In genomic region chr13:73138967-73139491, GRCh38 we compare ENCODE assay signal across 17 cellular contexts.
DNase-seq lines count a peak whose midpoint lies in the region; TF ChIP-seq lines count a peak whose summit lies in the region.
"Had no signal": no experiment of that assay in that cellular context is flagged by ENCODE, and none has a peak within 500 bp of the region (broad histone marks: within the 10 kb centered on the region; RNA-seq: fewer than 3 reads in every experiment).

No MANE protein-coding gene starts in this region.

- H3T11ph ChIP-seq in H9 (ENCODE audit: low read length): peak overlapping the region; percentile 36

- no peak overlapping the region for H2BK120ac ChIP-seq in H9 (ENCODE audit: low read depth, low read length, poor library complexity, severe bottlenecking)

- H3K4me1 ChIP-seq in H9 (ENCODE audit: insufficient read depth, low read length) (peaks cover 5% of the 10 kb centered on the region; the same call in 1 of the 2 replicates), fibroblast of lung (ENCODE audit: control insufficient read depth, extremely low read depth, insufficient read depth, low read length) (no peaks in the 10 kb centered on the region)
- H3K4me1 ChIP-seq in CD8-positive, alpha-beta memory T cell (ENCODE audit: insufficient read depth, low read length): no peaks in the 10 kb centered on the region
- H3K4me1 ChIP-seq: BE2C had no signal

- H4K20me1 ChIP-seq in H9 (ENCODE audit: control insufficient read depth, insufficient read depth, insufficient read length) (no peaks in the 10 kb centered on the region), fibroblast of lung (ENCODE audit: control insufficient read depth, extremely low read depth, insufficient read depth, low read length) (no peaks in the 10 kb centered on the region)

- peak overlapping the region in 1 of 3 experiments; percentile 53; a peak in 2 of 7 replicates for H3K27ac Mint-ChIP-seq in H9
- peak overlapping the region; percentile 98 for H3K27ac Mint-ChIP-seq in progenitor cell of endocrine pancreas
- no peak overlapping the region for H3K27ac Mint-ChIP-seq in CD8-positive, alpha-beta memory T cell
- H3K27ac Mint-ChIP-seq: dendritic cell treated with granulocyte-macrophage colony-stimulating factor and Interleukin-4, amounts not matched to agents 40 ng/mL and 50 ng/mL, for 4 days; neural progenitor cell had no signal

- H3K18ac ChIP-seq in H9 (ENCODE audit: insufficient read length, low read depth, low read length): no peak overlapping the region

- H3K79me2 ChIP-seq in H9 (ENCODE audit: insufficient read depth, low read length): no peaks in the 10 kb centered on the region
- H3K79me2 ChIP-seq in fibroblast of lung (ENCODE audit: control insufficient read depth, insufficient read depth, low read length): no peaks in the 10 kb centered on the region

- no peak overlapping the region for H2BK12ac ChIP-seq in H9 (ENCODE audit: insufficient read length, low read depth, low read length)

- no peak overlapping the region for H3K56ac ChIP-seq in H9 (ENCODE audit: insufficient read length, low read depth, low read length)

- no peak overlapping the region for H4K5ac ChIP-seq in H9 (ENCODE audit: insufficient read length, low read depth, low read length)

- H2BK20ac ChIP-seq in H9 (ENCODE audit: low read depth, low read length, poor library complexity, severe bottlenecking): no peak overlapping the region

- H3K14ac ChIP-seq in H9 (ENCODE audit: insufficient read depth, low read length): no peak overlapping the region

- H2BK5ac ChIP-seq in H9 (ENCODE audit: insufficient read length, low read length): no peak overlapping the region

- no peaks in the 10 kb centered on the region for H3K27me3 ChIP-seq in H9 (ENCODE audit: insufficient read depth, low read length)
- no peaks in the 10 kb centered on the region for H3K27me3 ChIP-seq in fibroblast of lung (ENCODE audit: control insufficient read depth, insufficient read depth, low read length)
- H3K27me3 ChIP-seq in CD8-positive, alpha-beta memory T cell (ENCODE audit: insufficient read depth, low read length, poor library complexity, severe bottlenecking): no peaks in the 10 kb centered on the region
- H3K27me3 ChIP-seq: BE2C, neural progenitor cell, Peyer's patch had no signal

- H4K8ac ChIP-seq in H9 (replicated peaks; ENCODE audit: insufficient read length, low read depth, low read length): no peak overlapping the region

- H3K4ac ChIP-seq in H9 (ENCODE audit: low read depth, low read length): no peak overlapping the region

- H2AFZ ChIP-seq in H9 (ENCODE audit: low read length): no peak overlapping the region
- no peak overlapping the region for H2AFZ ChIP-seq in fibroblast of lung (ENCODE audit: low read length)
- H2AFZ ChIP-seq: neural progenitor cell had no signal

- H3K4me2 ChIP-seq in H9 (ENCODE audit: insufficient read depth, insufficient read length, low read length) (no peak overlapping the region), fibroblast of lung (ENCODE audit: extremely low read depth, insufficient read depth, low read length) (peak overlapping the region; percentile 51)
- H3K4me2 ChIP-seq: neural progenitor cell had no signal

- H3K4me3 Mint-ChIP-seq in H9: no peak overlapping the region
- peak overlapping the region; percentile 29 for H3K4me3 Mint-ChIP-seq in progenitor cell of endocrine pancreas (ENCODE audit: low read depth)
- H3K4me3 Mint-ChIP-seq in CD8-positive, alpha-beta memory T cell: no peak overlapping the region
- H3K4me3 Mint-ChIP-seq: dendritic cell treated with granulocyte-macrophage colony-stimulating factor and Interleukin-4, amounts not matched to agents 40 ng/mL and 50 ng/mL, for 4 days; neural progenitor cell had no signal

- H2AK5ac ChIP-seq in H9 (ENCODE audit: insufficient read length, low read length): no peak overlapping the region

- no peak overlapping the region for H4K91ac ChIP-seq in H9 (ENCODE audit: insufficient read length, low read depth, low read length)

- H3K9me3 ChIP-seq in H9 (ENCODE audit: control insufficient read depth, low read depth, low read length) (no peaks in the 10 kb centered on the region), fibroblast of lung (ENCODE audit: control insufficient read depth, insufficient read depth, low read depth, low read length) (no peaks in the 10 kb centered on the region)
- no peaks in the 10 kb centered on the region for H3K9me3 ChIP-seq in CD8-positive, alpha-beta memory T cell (ENCODE audit: low read length)
- H3K9me3 ChIP-seq: BE2C, Peyer's patch had no signal

- no peaks in the 10 kb centered on the region for H3K27me3 Mint-ChIP-seq in H9 (ENCODE audit: low read depth)
- no peaks in the 10 kb centered on the region for H3K27me3 Mint-ChIP-seq in progenitor cell of endocrine pancreas
- H3K27me3 Mint-ChIP-seq in CD8-positive, alpha-beta memory T cell: peaks cover 5 to 15% of the 10 kb centered on the region in 2 donors
- H3K27me3 Mint-ChIP-seq: dendritic cell treated with granulocyte-macrophage colony-stimulating factor and Interleukin-4, amounts not matched to agents 40 ng/mL and 50 ng/mL, for 4 days had no signal

- no peak for DNase-seq in H9
- peak; percentile 52 for DNase-seq in NCI-H187 treated with DMSO at 0.1 percent for 48 hours (lab: John Stamatoyannopoulos, UW)
- peak in 1 of 2 donors; percentile 21 for DNase-seq in fibroblast of lung (ENCODE audit: low read depth in 2 of 2)
- DNase-seq in progenitor cell of endocrine pancreas (ENCODE audit: low spot score, unreplicated experiment): no peak
- no peak for DNase-seq in mesenteric fat pad (ENCODE audit: low spot score)
- DNase-seq in NCI-H526 (lab: John Stamatoyannopoulos, UW): no peak
- no peak for DNase-seq in CD8-positive, alpha-beta memory T cell
- DNase-seq: activated effector memory CD4-positive, alpha-beta T cell treated with Interleukin-2 at 50 U/mL for 16 hours; anterior cingulate cortex; BE2C; DND-41; left ventricle myocardium superior; Peyer's patch; stimulated activated CD4-positive, alpha-beta T cell treated with anti-CD3 and anti-CD28 coated beads, Interleukin-4, amount 100 ng/mL, for 24 hours had no signal

- H3K4me3 ChIP-seq in fibroblast of lung (replicated peaks in 1 of 4; ENCODE audit: control extremely low read depth in 1 of 4, insufficient read depth in 1 of 4, low read depth in 3 of 4, low read length in 4 of 4): no peak overlapping the region
- no peak overlapping the region for H3K4me3 ChIP-seq in CD8-positive, alpha-beta memory T cell (ENCODE audit: low read length)
- H3K4me3 ChIP-seq: neural progenitor cell, Peyer's patch had no signal

- H3K36me3 Mint-ChIP-seq in H9 (ENCODE audit: insufficient read depth in 1 of 3, low read depth in 3 of 3): no peaks in the 10 kb centered on the region
- H3K36me3 Mint-ChIP-seq in progenitor cell of endocrine pancreas (ENCODE audit: insufficient read depth): no peaks in the 10 kb centered on the region
- H3K36me3 Mint-ChIP-seq in CD8-positive, alpha-beta memory T cell: no peaks in the 10 kb centered on the region
- H3K36me3 Mint-ChIP-seq: neural progenitor cell had no signal

- H3K23me2 ChIP-seq in H9 (ENCODE audit: insufficient read length, low read depth, low read length, poor library complexity, severe bottlenecking): no peaks in the 10 kb centered on the region

- TF ChIP-seq CTCF in H9 (conservative IDR thresholded peaks at IDR 0.05) (no peak), fibroblast of lung (conservative IDR thresholded peaks at IDR 0.05 in 1 of 2, IDR thresholded peaks at IDR 0.05 in 1 of 2; ENCODE audit: low read depth in 1 of 2, low read length in 2 of 2) (no peak), progenitor cell of endocrine pancreas (IDR thresholded peaks at IDR 0.05; ENCODE audit: unreplicated experiment) (no peak)

- no peak overlapping the region for H2BK15ac ChIP-seq in H9 (ENCODE audit: low read depth, low read length)

- no CpG with 5 or more reads among the region's 4 CpGs for WGBS in H9 (ENCODE audit: extremely low coverage, insufficient read length, low lambda C conversion rate)

- POLR2A ChIA-PET in CD8-positive, alpha-beta memory T cell (lab: Charles Lee): no interaction called here

- H3K9me3 Mint-ChIP-seq in H9: no peaks in the 10 kb centered on the region
- peaks cover 7% of the 10 kb centered on the region for H3K9me3 Mint-ChIP-seq in progenitor cell of endocrine pancreas (ENCODE audit: low read depth)
- no peaks in the 10 kb centered on the region for H3K9me3 Mint-ChIP-seq in CD8-positive, alpha-beta memory T cell
- H3K9me3 Mint-ChIP-seq: dendritic cell treated with granulocyte-macrophage colony-stimulating factor and Interleukin-4, amounts not matched to agents 40 ng/mL and 50 ng/mL, for 4 days; neural progenitor cell had no signal

- no peak overlapping the region for H3K9ac ChIP-seq in H9 (ENCODE audit: extremely low read depth, insufficient read length, low read length)
- H3K9ac ChIP-seq in fibroblast of lung (ENCODE audit: insufficient read depth, low read length): no peak overlapping the region
- H3K9ac ChIP-seq: neural progenitor cell had no signal

- H3K27ac ChIP-seq in H9 (ENCODE audit: insufficient read length, low read depth, low read length) (no peak overlapping the region), fibroblast of lung (ENCODE audit: insufficient read depth, low read length) (no peak overlapping the region)
- H3K27ac ChIP-seq in CD8-positive, alpha-beta memory T cell (ENCODE audit: low read depth, low read length): no peak overlapping the region
- H3K27ac ChIP-seq: neural progenitor cell, VCaP had no signal

- no peaks in the 10 kb centered on the region for H3K36me3 ChIP-seq in fibroblast of lung (ENCODE audit: control insufficient read depth, insufficient read depth, low read length)
- H3K36me3 ChIP-seq in CD8-positive, alpha-beta memory T cell (ENCODE audit: insufficient read depth, low read length): no peaks in the 10 kb centered on the region
- H3K36me3 ChIP-seq: BE2C, neural progenitor cell, Peyer's patch had no signal

- no peak overlapping the region for H3K23ac ChIP-seq in H9 (ENCODE audit: insufficient read length, low read depth, low read length)

- CTCF ChIA-PET in CD8-positive, alpha-beta memory T cell (lab: Charles Lee): no interaction called here

- no peaks in the 10 kb centered on the region for H3K79me1 ChIP-seq in H9 (ENCODE audit: insufficient read depth, low read depth, low read length, poor library complexity, severe bottlenecking)

- H3K4me1 Mint-ChIP-seq in H9: peaks cover 19 to 24% of the 10 kb centered on the region in 2 experiments
- peaks cover 48% of the 10 kb centered on the region for H3K4me1 Mint-ChIP-seq in progenitor cell of endocrine pancreas (ENCODE audit: low read depth)
- H3K4me1 Mint-ChIP-seq in CD8-positive, alpha-beta memory T cell: no peaks in the 10 kb centered on the region
